ENCODE assay signal across 1 cellular context in genomic region chr3:164004205-164004604, GRCh38.
TF ChIP-seq lines count a peak whose summit lies in the region.

No MANE protein-coding gene starts in this region.

TF ChIP-seq in SK-N-SH treated with all-trans-retinoic acid at 6 μM for 48 hours, 23 proteins besides CTCF, POLR2A, EP300 and RAD21 (continued from another document):
- TF ChIP-seq CSRNP3 (CRISPR knock-in tag; IDR thresholded peaks at IDR 0.05): no peak
- no peak for TF ChIP-seq ARNTL (CRISPR knock-in tag; IDR thresholded peaks at IDR 0.05; ENCODE audit: borderline replicate concordance, low read depth)
- TF ChIP-seq PATZ1 (CRISPR knock-in tag; IDR thresholded peaks at IDR 0.05; ENCODE audit: borderline replicate concordance): no peak
- TF ChIP-seq ZC3H10 (CRISPR knock-in tag; IDR thresholded peaks at IDR 0.05): no peak
- no peak for TF ChIP-seq ESRRG (CRISPR knock-in tag; IDR thresholded peaks at IDR 0.05)
- no peak for TF ChIP-seq SNAI2 (CRISPR knock-in tag; IDR thresholded peaks at IDR 0.05)
- no peak for TF ChIP-seq ZNF8 (CRISPR knock-in tag; IDR thresholded peaks at IDR 0.05)
- no peak for TF ChIP-seq ZNF70 (CRISPR knock-in tag; IDR thresholded peaks at IDR 0.05)
- TF ChIP-seq TCF4 (CRISPR knock-in tag; IDR thresholded peaks at IDR 0.05; ENCODE audit: borderline replicate concordance): no peak
- TF ChIP-seq BACH2 (CRISPR knock-in tag; IDR thresholded peaks at IDR 0.05; ENCODE audit: borderline replicate concordance): no peak
- no peak for TF ChIP-seq PPARA (CRISPR knock-in tag; IDR thresholded peaks at IDR 0.05; ENCODE audit: borderline replicate concordance)
- TF ChIP-seq CSDC2 (CRISPR knock-in tag; IDR thresholded peaks at IDR 0.05): no peak
- no peak for TF ChIP-seq ZFP3 (CRISPR knock-in tag; IDR thresholded peaks at IDR 0.05)
- TF ChIP-seq GLIS3 (CRISPR knock-in tag; IDR thresholded peaks at IDR 0.05): no peak
- TF ChIP-seq ZFP30 (CRISPR knock-in tag; IDR thresholded peaks at IDR 0.05): no peak
TF ChIP-seq in SK-N-SH treated with all-trans-retinoic acid at 6 μM for 48 hours: peak in this region for 0.
